ENCODE assay signal across 20 cellular contexts in genomic region chr15:39156166-39156565, GRCh38.
A peak's percentile ranks its signal among the peaks of the same experiment; 100 is the strongest.
DNase-seq lines count a peak whose midpoint lies in the region; ATAC-seq and TF ChIP-seq lines count a peak whose summit lies in the region.
"Had no signal": no experiment of that assay in that cellular context is flagged by ENCODE, and none has a peak within 500 bp of the region (broad histone marks: within the 10 kb centered on the region; RNA-seq: fewer than 3 reads in every experiment).

No MANE protein-coding gene starts in this region.

- DNase-seq in LHCN-M2 (ENCODE audit: low read depth) (peak; percentile 94), fibroblast of villous mesenchyme (ENCODE audit: low read depth) (peak; percentile 64), nephron progenitor cell (no peak), suprapubic skin (ENCODE audit: low spot score in 2 of 2) (no peak), cerebellum (ENCODE audit: low spot score) (no peak), left lobe of liver (ENCODE audit: low spot score) (no peak)
- no peak for DNase-seq in effector CD4-positive, alpha-beta T cell
- DNase-seq: activated CD4-positive, alpha-beta T cell treated with anti-CD3 and anti-CD28 coated beads for 48 hours; amygdala; cerebellar nuclear complex; EL; H9; lower lobe of right lung; natural killer cell; NCI-H2029 treated with DMSO at 0.1 percent for 48 hours; NCI-H446 treated with DMSO at 0.1 percent for 48 hours; stimulated activated naive CD4-positive, alpha-beta T cell; SW 1271 had no signal

- H3K27ac Mint-ChIP-seq in nephron progenitor cell, result peak overlapping the region; percentile 64
- H3K27ac Mint-ChIP-seq: H9, natural killer cell had no signal

- 65% methylated on average over 1 of the region's 1 CpG for WGBS in suprapubic skin

- H3K36me3 Mint-ChIP-seq in nephron progenitor cell (ENCODE audit: low read depth), result no peaks in the 10 kb centered on the region
- H3K36me3 Mint-ChIP-seq: natural killer cell had no signal

- H3K4me3 ChIP-seq in fibroblast of villous mesenchyme (ENCODE audit: low read depth, low read length), result no peak overlapping the region
- H3K4me3 ChIP-seq in suprapubic skin, result no peak overlapping the region
- H3K4me3 ChIP-seq: lower lobe of right lung, psoas muscle had no signal

- no peak for ATAC-seq in left lobe of liver
- ATAC-seq in GM19452 (IDR thresholded peaks at IDR 0.05; ENCODE audit: unreplicated experiment), result no peak
- ATAC-seq: natural killer cell had no signal

- TF ChIP-seq EP300 in suprapubic skin (IDR thresholded peaks at IDR 0.05), result no peak

- no peaks in the 10 kb centered on the region for H3K27me3 ChIP-seq in suprapubic skin

- TF ChIP-seq CTCF in fibroblast of villous mesenchyme (IDR thresholded peaks at IDR 0.05; ENCODE audit: insufficient read depth, low read depth, low read length) (no peak), nephron progenitor cell (IDR thresholded peaks at IDR 0.05) (no peak), suprapubic skin (IDR thresholded peaks at IDR 0.05) (no peak)

- H3K27me3 Mint-ChIP-seq in nephron progenitor cell (ENCODE audit: low read depth, poor library complexity), result no peaks in the 10 kb centered on the region

- no peaks in the 10 kb centered on the region for H3K9me3 ChIP-seq in suprapubic skin
- H3K9me3 ChIP-seq: lower lobe of right lung, psoas muscle had no signal

- H3K36me3 ChIP-seq in suprapubic skin, result no peaks in the 10 kb centered on the region
- H3K36me3 ChIP-seq: lower lobe of right lung had no signal

- H3K4me3 Mint-ChIP-seq in nephron progenitor cell, result no peak overlapping the region
- H3K4me3 Mint-ChIP-seq: H9, natural killer cell had no signal

- peaks cover 13% of the 10 kb centered on the region for H3K4me1 ChIP-seq in suprapubic skin
- H3K4me1 ChIP-seq: lower lobe of right lung, psoas muscle had no signal

- peak overlapping the region; percentile 37 for H3K27ac ChIP-seq in suprapubic skin
- H3K27ac ChIP-seq: lower lobe of right lung, psoas muscle had no signal

- no peak for TF ChIP-seq POLR2A in suprapubic skin (IDR thresholded peaks at IDR 0.05)

- no peaks in the 10 kb centered on the region for H3K9me3 Mint-ChIP-seq in nephron progenitor cell
- H3K9me3 Mint-ChIP-seq: H9, natural killer cell had no signal

- peaks cover 24% of the 10 kb centered on the region for H3K4me1 Mint-ChIP-seq in nephron progenitor cell
- H3K4me1 Mint-ChIP-seq: natural killer cell had no signal

Comparison
In these comparisons a context has a peak if more than half of its experiments do, and no peak if none do; other contexts are left out.
1. DNase-seq: peak in LHCN-M2 (single experiment) and fibroblast of villous mesenchyme (single experiment); none in nephron progenitor cell (single experiment), suprapubic skin (0 of 2), cerebellum (single experiment), left lobe of liver (single experiment) and effector CD4-positive, alpha-beta T cell (single experiment).